ENCODE assay signal across 10 cellular contexts in the genomic region with DNA sequence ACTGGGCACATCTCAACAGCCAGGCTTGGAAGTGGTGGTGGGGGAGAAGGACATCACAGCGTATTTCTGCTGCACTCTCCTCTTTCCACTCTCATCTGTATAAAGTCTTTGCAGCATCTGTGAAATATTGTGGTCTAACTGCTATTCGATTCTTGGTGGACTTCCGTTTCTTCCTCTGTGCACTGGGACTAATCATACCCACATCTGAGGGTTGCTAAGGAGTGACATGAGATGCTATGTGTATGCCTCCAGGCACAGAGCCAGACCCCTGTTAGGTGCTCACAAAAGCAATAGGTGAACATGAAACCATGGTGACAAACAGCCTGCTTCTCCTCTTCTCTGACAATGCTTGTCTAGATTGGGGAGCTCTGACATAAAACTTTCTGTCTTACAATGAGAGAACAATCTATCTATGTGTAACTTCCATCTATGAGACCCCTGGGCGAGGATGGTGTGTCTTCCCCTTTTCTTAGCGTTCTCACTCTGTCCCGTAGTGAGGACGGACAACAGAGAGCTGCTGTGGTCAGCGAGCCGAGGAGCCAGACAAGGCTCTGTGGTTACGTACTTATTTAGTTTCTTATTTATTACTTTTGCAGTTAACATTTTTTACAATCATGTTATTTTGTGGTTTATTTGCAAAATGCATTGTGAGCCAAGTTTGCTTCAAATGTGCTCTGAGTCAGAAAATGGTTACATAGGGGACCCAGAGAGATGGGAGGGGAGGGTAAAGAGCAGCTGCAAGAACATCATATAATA.
DNase-seq lines count a peak whose midpoint lies in the region; ATAC-seq, FAIRE-seq and TF ChIP-seq lines count a peak whose summit lies in the region.
"Had no signal": no experiment of that assay in that cellular context is flagged by ENCODE, and none has a peak within 500 bp of the region (broad histone marks: within the 10 kb centered on the region; RNA-seq: fewer than 3 reads in every experiment).

No MANE protein-coding gene starts in this region.

- no peaks in the 10 kb centered on the region for H4K20me1 ChIP-seq in osteoblast (ENCODE audit: insufficient read depth, low read length)
- H4K20me1 ChIP-seq in HepG2 (ENCODE audit: insufficient read depth, low read length): no peaks in the 10 kb centered on the region

- TF ChIP-seq CTCF in CD4-positive, alpha-beta T cell (IDR thresholded peaks at IDR 0.05): no peak
- TF ChIP-seq CTCF in osteoblast (IDR thresholded peaks at IDR 0.05; ENCODE audit: extremely low read depth, low read depth, low read length): no peak
- no peak for TF ChIP-seq CTCF in HepG2 (CRISPR knock-in tag; IDR thresholded peaks at IDR 0.05)

- peaks cover 32% of the 10 kb centered on the region for H3K4me1 Mint-ChIP-seq in CD4-positive, alpha-beta T cell (ENCODE audit: low read depth)

- no peak overlapping the region for H3K27ac ChIP-seq in CD4-positive, alpha-beta T cell (ENCODE audit: low read depth, low read length)
- H3K27ac ChIP-seq in KOPT-K1 (ENCODE audit: low read depth, low read length, poor library complexity, severe bottlenecking) (peak overlapping the region; percentile 97), osteoblast (ENCODE audit: low read depth, low read length) (peak overlapping the region; percentile 29), HepG2 (ENCODE audit: extremely low read length, insufficient read depth, low read length) (no peak overlapping the region)

- no peak overlapping the region for H3K9ac ChIP-seq in HepG2 (ENCODE audit: insufficient read depth, low read depth, low read length)

- DNase-seq in CD4-positive, alpha-beta T cell: peak in 2 of 10 experiments; percentile 2 to 10
- DNase-seq in activated gamma-delta T cell treated with anti-CD3 and anti-CD28 coated beads, Interleukin-2, amount 50 U/mL, for 16 hours (ENCODE audit: low read depth): peak; percentile 4
- DNase-seq in osteoblast (ENCODE audit: insufficient read length, low spot score, missing footprints) (no peak), medulla oblongata (ENCODE audit: extremely low spot score) (no peak), HepG2 (ENCODE audit: low spot score) (no peak), cerebellar nuclear complex (lab: John Stamatoyannopoulos, UW) (no peak)

- no peak for TF ChIP-seq POLR2A in HepG2 (IDR thresholded peaks at IDR 0.05; ENCODE audit: insufficient read depth in 1 of 2, low read depth in 2 of 2, low read length in 2 of 2)

- no peak for TF ChIP-seq RAD21 in HepG2 (CRISPR knock-in tag; IDR thresholded peaks at IDR 0.05)

- H3K4me3 ChIP-seq in osteoblast (ENCODE audit: insufficient read depth, low read length) (peak overlapping the region; percentile 61), HepG2 (replicated peaks in 1 of 3; ENCODE audit: insufficient read depth in 1 of 3, low read depth in 2 of 3, low read length in 3 of 3) (no peak overlapping the region)

- 58% methylated on average over 10 of the region's 10 CpGs for WGBS in HepG2 (ENCODE audit: low lambda C conversion rate)

- in situ Hi-C loops in HepG2 (cut with HindIII; ENCODE audit: extremely low pct_ligation_motif_present, low pct_unique_long_range_greater_than_20kb): loop anchor here (25.0 kb wide), 1 partner anchor 763 kb away; no protein-coding TSS in a partner anchor

- no peak for TF ChIP-seq EP300 in HepG2 (IDR thresholded peaks at IDR 0.05; ENCODE audit: low read depth in 2 of 2, low read length in 2 of 2)
- TF ChIP-seq EP300 in HepG2 (CRISPR knock-in tag; IDR thresholded peaks at IDR 0.05; ENCODE audit: borderline replicate concordance): no peak

- no peak overlapping the region for H3K27ac Mint-ChIP-seq in CD4-positive, alpha-beta T cell
- H3K27ac Mint-ChIP-seq: activated T-helper 2 cell treated with anti-CD3 and anti-CD28 coated beads, Interferon-gamma antibody, Interleukin-2, Interleukin-4, amounts not matched to agents 10 μg/mL and 5 μg/mL and 100 μg/mL, durations not matched to agents 14 hours and 24 hours and 36 hours had no signal

- H3K9me3 Mint-ChIP-seq in CD4-positive, alpha-beta T cell: peaks cover 5% of the 10 kb centered on the region

- POLR2A ChIA-PET in CD4-positive, alpha-beta T cell (lab: Charles Lee): no interaction called here
- POLR2A ChIA-PET in HepG2 (lab: Yijun Ruan, JAX): no interaction called here

- H3K4me2 ChIP-seq in osteoblast (ENCODE audit: insufficient read depth, low read length) (peak overlapping the region; percentile 89), HepG2 (ENCODE audit: low read depth, low read length) (no peak overlapping the region)

- CTCF ChIA-PET in CD4-positive, alpha-beta T cell (lab: Charles Lee): interaction anchor here (1.6 kb wide), 1 partner anchor 22 kb away, joined by 4 read pairs; no protein-coding TSS in a partner anchor
- CTCF ChIA-PET in HepG2 (lab: Yijun Ruan, JAX; ENCODE audit: low intra/inter-chr PET ratio, low total read pairs): no interaction called here

- H3K27me3 Mint-ChIP-seq in CD4-positive, alpha-beta T cell: peaks cover 5% of the 10 kb centered on the region

- ATAC-seq in CD4-positive, alpha-beta T cell (ENCODE audit: poor library complexity): peak; percentile 44
- ATAC-seq in GM18861 (IDR thresholded peaks at IDR 0.05; ENCODE audit: unreplicated experiment): no peak
- ATAC-seq in HepG2: no peak

- H3K9me3 ChIP-seq in CD4-positive, alpha-beta T cell (ENCODE audit: control insufficient read depth, low read length): no peaks in the 10 kb centered on the region
- H3K9me3 ChIP-seq in KOPT-K1 (ENCODE audit: insufficient read depth, low read length, poor library complexity, severe bottlenecking): peaks cover 13% of the 10 kb centered on the region
- H3K9me3 ChIP-seq in osteoblast (ENCODE audit: low read depth, low read length): no peaks in the 10 kb centered on the region
- H3K9me3 ChIP-seq in HepG2 (ENCODE audit: low read length): no peaks in the 10 kb centered on the region

- intact Hi-C loops in CD4-positive, alpha-beta T cell (cut with DNase I, micrococcal nuclease): no loop called here
- intact Hi-C loops in HepG2 (cut with micrococcal nuclease; ENCODE audit: unreplicated experiment): no loop called here

- H3K27me3 ChIP-seq in CD4-positive, alpha-beta T cell (ENCODE audit: control insufficient read depth, insufficient read depth, low read length): no peaks in the 10 kb centered on the region
- H3K27me3 ChIP-seq in osteoblast (ENCODE audit: insufficient read depth, low read length) (no peaks in the 10 kb centered on the region), HepG2 (ENCODE audit: control insufficient read depth in 1 of 2, insufficient read depth in 2 of 2, low read length in 2 of 2) (no peaks in the 10 kb centered on the region; a peak in 1 of 5 replicates)

- peaks cover 30% of the 10 kb centered on the region for H3K4me1 ChIP-seq in osteoblast (ENCODE audit: insufficient read depth, low read length)
- H3K4me1 ChIP-seq in HepG2 (ENCODE audit: insufficient read depth, low read length): no peaks in the 10 kb centered on the region

- H2AFZ ChIP-seq in osteoblast (ENCODE audit: low read length) (peak overlapping the region; percentile 82), HepG2 (ENCODE audit: low read length) (no peak overlapping the region)

- BruUV-seq in HepG2 (replicated peaks; lab: Mats Ljungman, UMichigan): no TSS peak

- H3K4me3 Mint-ChIP-seq in CD4-positive, alpha-beta T cell: no peak overlapping the region
- H3K4me3 Mint-ChIP-seq: neural crest cell had no signal

- H3K36me3 Mint-ChIP-seq in CD4-positive, alpha-beta T cell (ENCODE audit: low read depth): no peaks in the 10 kb centered on the region

- H3K79me2 ChIP-seq in osteoblast (ENCODE audit: insufficient read depth, low read length): no peaks in the 10 kb centered on the region
- no peaks in the 10 kb centered on the region for H3K79me2 ChIP-seq in HepG2 (ENCODE audit: insufficient read depth, low read length)

- FAIRE-seq in HepG2 (lab: Jason Lieb, UNC): no peak

- H3K36me3 ChIP-seq in KOPT-K1 (ENCODE audit: insufficient read depth, low read length) (no peaks in the 10 kb centered on the region), osteoblast (ENCODE audit: insufficient read depth, low read length) (no peaks in the 10 kb centered on the region), HepG2 (replicated peaks in 1 of 2; ENCODE audit: control insufficient read depth in 1 of 2, insufficient read depth in 2 of 2, low read length in 2 of 2) (no peaks in the 10 kb centered on the region)

TF ChIP-seq in HepG2, 621 proteins besides CTCF, POLR2A, EP300 and RAD21 (continues in another document):
- no peak for TF ChIP-seq FOSL1 (CRISPR knock-in tag; IDR thresholded peaks at IDR 0.05; ENCODE audit: borderline replicate concordance)
- TF ChIP-seq POGZ (CRISPR knock-in tag; IDR thresholded peaks at IDR 0.05): no peak
- no peak for TF ChIP-seq TBL1XR1 (IDR thresholded peaks at IDR 0.05; ENCODE audit: borderline replicate concordance, low read length, partially characterized antibody)
- TF ChIP-seq ZBTB1 (CRISPR knock-in tag; IDR thresholded peaks at IDR 0.05; ENCODE audit: borderline replicate concordance): no peak
- TF ChIP-seq CEBPB (IDR thresholded peaks at IDR 0.05; ENCODE audit: borderline replicate concordance, low read depth, low read length): no peak
- no peak for TF ChIP-seq RELA (CRISPR knock-in tag; IDR thresholded peaks at IDR 0.05)
- TF ChIP-seq TEAD2 (CRISPR knock-in tag; IDR thresholded peaks at IDR 0.05): no peak
- TF ChIP-seq, protein P1, sequence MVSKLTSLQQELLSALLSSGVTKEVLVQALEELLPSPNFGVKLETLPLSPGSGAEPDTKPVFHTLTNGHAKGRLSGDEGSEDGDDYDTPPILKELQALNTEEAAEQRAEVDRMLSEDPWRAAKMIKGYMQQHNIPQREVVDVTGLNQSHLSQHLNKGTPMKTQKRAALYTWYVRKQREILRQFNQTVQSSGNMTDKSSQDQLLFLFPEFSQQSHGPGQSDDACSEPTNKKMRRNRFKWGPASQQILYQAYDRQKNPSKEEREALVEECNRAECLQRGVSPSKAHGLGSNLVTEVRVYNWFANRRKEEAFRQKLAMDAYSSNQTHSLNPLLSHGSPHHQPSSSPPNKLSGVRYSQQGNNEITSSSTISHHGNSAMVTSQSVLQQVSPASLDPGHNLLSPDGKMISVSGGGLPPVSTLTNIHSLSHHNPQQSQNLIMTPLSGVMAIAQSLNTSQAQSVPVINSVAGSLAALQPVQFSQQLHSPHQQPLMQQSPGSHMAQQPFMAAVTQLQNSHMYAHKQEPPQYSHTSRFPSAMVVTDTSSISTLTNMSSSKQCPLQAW (CRISPR knock-in tag; IDR thresholded peaks at IDR 0.05): no peak
- TF ChIP-seq ZNF850 (CRISPR knock-in tag; conservative IDR thresholded peaks at IDR 0.05): no peak
- TF ChIP-seq TP53 (CRISPR knock-in tag; conservative IDR thresholded peaks at IDR 0.05): no peak

Comparison
In these comparisons a context has a peak if more than half of its experiments do, and no peak if none do; other contexts are left out.
1. H3K27ac ChIP-seq: peak in KOPT-K1 (single experiment) and osteoblast (single experiment); none in CD4-positive, alpha-beta T cell (single experiment) and HepG2 (single experiment).